In genomic region chr3:50204804-50205718, GRCh38 we compare ENCODE assay signal across 9 cellular contexts. TPM values are rescaled to one million over a fixed set of nuclear protein-coding genes. Genes with fewer than 3 reads are reported as not detected.
DNase-seq lines count a peak whose midpoint lies in the region; ATAC-seq, FAIRE-seq and TF ChIP-seq lines count a peak whose summit lies in the region.
"Had no signal": no experiment of that assay in that cellular context is flagged by ENCODE, and none has a peak within 500 bp of the region (broad histone marks: within the 10 kb centered on the region; RNA-seq: fewer than 3 reads in every experiment).

Gene SLC38A3, plus strand, starts transcription at chr3:50205271. Its CDS starts 8,929 bp downstream, at chr3:50214200.

- H3K27ac ChIP-seq in HCT116 (ENCODE audit: low read depth, low read length): no peak within 1 kb of the TSS; the same call in 1 of the 2 replicates
- H3K27ac ChIP-seq in SK-N-MC: no peak within 1 kb of the TSS

- no peaks in the 10 kb centered on the region for H3K27me3 ChIP-seq in HCT116 (ENCODE audit: insufficient read depth, low read length)
- H3K27me3 ChIP-seq in neuron (ENCODE audit: insufficient read depth, low read length): peaks cover 75% of the 10 kb centered on the region

- TF ChIP-seq POLR2A in HCT116 (IDR thresholded peaks at IDR 0.05; ENCODE audit: borderline replicate concordance, extremely low read depth, insufficient read depth, insufficient read length) (no peak), GM12891 (IDR thresholded peaks at IDR 0.05; ENCODE audit: low read depth, low read length) (no peak)

- no peaks in the 10 kb centered on the region for H3K79me2 ChIP-seq in HCT116 (ENCODE audit: insufficient read depth, low read length)

- peak within 1 kb of the TSS; percentile 98 for H3K4me2 ChIP-seq in HCT116 (ENCODE audit: low read length)

- CTCF ChIA-PET in HCT116 (lab: Charles Lee): interaction anchor here (0.5 to 1.7 kb wide), 6 partner anchors 11 to 55 kb away, joined by 3 to 7 read pairs (median 3); no protein-coding TSS in a partner anchor

- H3K36me3 ChIP-seq in HCT116 (ENCODE audit: control insufficient read depth in 1 of 2, insufficient read depth in 2 of 2, low read length in 2 of 2) (no peaks in the 10 kb centered on the region), SK-N-MC (ENCODE audit: insufficient read depth, low read length) (no peaks in the 10 kb centered on the region), neuron (ENCODE audit: insufficient read depth, low read length) (no peaks in the 10 kb centered on the region)

- no peaks in the 10 kb centered on the region for H3K9me2 ChIP-seq in HCT116 (ENCODE audit: insufficient read depth)

- ATAC-seq in HCT116: peak; percentile 61
- ATAC-seq in esophagus mucosa: peak; percentile 19
- ATAC-seq in HG03175 (IDR thresholded peaks at IDR 0.05; ENCODE audit: unreplicated experiment): no peak
- ATAC-seq in GM21447 (IDR thresholded peaks at IDR 0.05; ENCODE audit: unreplicated experiment): no peak

- BruUV-seq in HCT116 (replicated peaks; lab: Mats Ljungman, UMichigan): no TSS peak

- FAIRE-seq in GM12891 (lab: Jason Lieb, UNC): no peak

- H3K9ac ChIP-seq in HCT116 (ENCODE audit: low read length): peak within 1 kb of the TSS; percentile 63
- no peak within 1 kb of the TSS for H3K9ac ChIP-seq in SK-N-MC (ENCODE audit: insufficient read length)

- no peaks in the 10 kb centered on the region for H4K20me1 ChIP-seq in HCT116 (ENCODE audit: insufficient read depth)

- no peak for TF ChIP-seq CTCF in HCT116 (IDR thresholded peaks at IDR 0.05 in 2 of 3, conservative IDR thresholded peaks at IDR 0.05 in 1 of 3; ENCODE audit: borderline replicate concordance in 1 of 3, insufficient read depth in 1 of 3, low read depth in 2 of 3, low read length in 2 of 3)
- TF ChIP-seq CTCF in GM20000 (IDR thresholded peaks at IDR 0.05; ENCODE audit: extremely low read depth, missing control alignments): no peak

- no peak for DNase-seq in HCT116 (ENCODE audit: low read depth, low spot score)
- no peak for DNase-seq in SK-N-MC (ENCODE audit: low read depth, low spot score)
- DNase-seq in GM12891 (ENCODE audit: insufficient read length, low spot score): no peak
- DNase-seq in GM20000 (ENCODE audit: low spot score): no peak

- H3K4me3 ChIP-seq in HCT116 (replicated peaks in 1 of 2; ENCODE audit: low read depth in 1 of 2, low read length in 2 of 2): peak within 1 kb of the TSS; percentile 60 to 69
- H3K4me3 ChIP-seq in SK-N-MC: peak within 1 kb of the TSS; percentile 51
- peak within 1 kb of the TSS; percentile 52 for H3K4me3 ChIP-seq in neuron (ENCODE audit: low read length)

- H2AFZ ChIP-seq in HCT116 (ENCODE audit: low read depth, low read length, poor library complexity, severe bottlenecking) (peak within 1 kb of the TSS; percentile 15), neuron (ENCODE audit: low read depth, low read length) (peak within 1 kb of the TSS; percentile 86)

- no peak for TF ChIP-seq RAD21 in HCT116 (IDR thresholded peaks at IDR 0.05; ENCODE audit: low read depth)

- H3K4me1 ChIP-seq in HCT116 (ENCODE audit: control insufficient read depth in 1 of 2, insufficient read depth in 2 of 2, low read length in 2 of 2): peaks cover 10 to 41% of the 10 kb centered on the region in 2 experiments; a peak in 3 of 4 replicates
- peaks cover 17% of the 10 kb centered on the region for H3K4me1 ChIP-seq in neuron (ENCODE audit: insufficient read depth, low read length)

- intact Hi-C loops in HCT116 (cut with micrococcal nuclease): no loop called here

- H3K9me3 ChIP-seq in HCT116 (ENCODE audit: control insufficient read depth in 1 of 2, insufficient read depth in 1 of 2, low read depth in 1 of 2, low read length in 2 of 2) (no peaks in the 10 kb centered on the region), SK-N-MC (ENCODE audit: low read depth, low read length) (no peaks in the 10 kb centered on the region), neuron (ENCODE audit: low read length) (no peaks in the 10 kb centered on the region)

- POLR2A ChIA-PET in HCT116 (lab: Charles Lee): interaction anchor here (1.0 to 1.3 kb wide), 2 partner anchors 10 to 31 kb away, joined by 3 to 4 read pairs; partner anchors contain the start of gene GNAI2

- RAD21 ChIA-PET in HCT116 (lab: Charles Lee; ENCODE audit: low non-redundant PET in 1 of 2, low total read pairs in 2 of 2, uncharacterized antibody in 2 of 2, unreplicated experiment in 2 of 2): interaction anchor here (0.6 to 1.9 kb wide), 4 partner anchors 10 to 265 kb away, joined by 3 to 7 read pairs (median 4); partner anchors contain the start of gene RBM6 (in 1 of the 2)

TF ChIP-seq in HCT116, 20 proteins besides CTCF, POLR2A, EP300 and RAD21 (continues in another document):
- TF ChIP-seq ZBTB33 (IDR thresholded peaks at IDR 0.05; ENCODE audit: extremely low read depth, insufficient replicate concordance, low read length): no peak
- TF ChIP-seq SIN3A (IDR thresholded peaks at IDR 0.05; ENCODE audit: low read depth): no peak
- no peak for TF ChIP-seq ZFX (IDR thresholded peaks at IDR 0.05)
- TF ChIP-seq EZH2phosphoT487 (IDR thresholded peaks at IDR 0.05; ENCODE audit: borderline replicate concordance): no peak
- TF ChIP-seq YY1 (IDR thresholded peaks at IDR 0.05; ENCODE audit: extremely low read depth, insufficient replicate concordance, low read depth, low read length): no peak
- no peak; the same call in 1 of the 2 replicates for TF ChIP-seq MAX (IDR thresholded peaks at IDR 0.05)
- TF ChIP-seq CEBPB (IDR thresholded peaks at IDR 0.05; ENCODE audit: low read depth): no peak
- no peak for TF ChIP-seq POLR2AphosphoS5 (IDR thresholded peaks at IDR 0.05; ENCODE audit: low read depth, low read length)
- no peak for TF ChIP-seq SRF (IDR thresholded peaks at IDR 0.05; ENCODE audit: low read depth)
- no peak for TF ChIP-seq CBX3 (IDR thresholded peaks at IDR 0.05; ENCODE audit: low read depth)
- no peak for TF ChIP-seq ELF1 (IDR thresholded peaks at IDR 0.05; ENCODE audit: borderline replicate concordance, low read depth)
- TF ChIP-seq TCF7L2 (IDR thresholded peaks at IDR 0.05; ENCODE audit: borderline replicate concordance, extremely low read depth, insufficient read depth, insufficient read length): no peak
- no peak for TF ChIP-seq FOSL1 (IDR thresholded peaks at IDR 0.05; ENCODE audit: low read depth)
- no peak for TF ChIP-seq EZH2 (IDR thresholded peaks at IDR 0.05)

TF ChIP-seq in GM12891, 5 proteins besides CTCF, POLR2A, EP300 and RAD21:
- TF ChIP-seq TAF1 (IDR thresholded peaks at IDR 0.05; ENCODE audit: low read depth, low read length) (no peak), PAX5 (IDR thresholded peaks at IDR 0.05; ENCODE audit: insufficient read depth, low read length, severe bottlenecking) (no peak), POU2F2 (IDR thresholded peaks at IDR 0.05; ENCODE audit: low read depth, low read length) (no peak), POLR2AphosphoS5 (IDR thresholded peaks at IDR 0.05; ENCODE audit: low read depth, low read length) (no peak), SPI1 (IDR thresholded peaks at IDR 0.05; ENCODE audit: low read depth, low read length) (no peak)
TF ChIP-seq in GM12891: peak in this region for 0.

RNA-seq across cellular contexts. Expression of gene SLC38A3, which starts in this region (rescaled TPM):
- total RNA-seq in HCT116 (2021; ENCODE audit: unreplicated experiment): 3.1 TPM
- polyA plus RNA-seq in HCT116 (2012): 4.3 and 4.6 TPM in 2 replicates
- total RNA-seq in esophagus mucosa: 0.60 TPM
- polyA plus RNA-seq in GM12891 (2012; ENCODE audit: low read depth, missing spikeins): not detected
- total RNA-seq: lung microvascular endothelial cell had no signal

Comparison
In these comparisons a context has a peak if more than half of its experiments do, and no peak if none do; other contexts are left out.
1. Peak in ATAC-seq in esophagus mucosa; RNA of the gene not detected or under 1 TPM.